In genomic region chr2:166375736-166376487, GRCh38 we compare ENCODE assay signal across 8 cellular contexts. TPM values are rescaled to one million over a fixed set of nuclear protein-coding genes. Genes with fewer than 3 reads are reported as not detected.
DNase-seq lines count a peak whose midpoint lies in the region; ATAC-seq and TF ChIP-seq lines count a peak whose summit lies in the region.

SCN9A (minus strand) TSS chr2:166375944; CDS start chr2:166311756, 64,188 bp downstream.

- H3K9ac ChIP-seq in smooth muscle cell (ENCODE audit: low read depth) = no peak within 1 kb of the TSS

- peak within 1 kb of the TSS; percentile 69 for H3K4me3 ChIP-seq in smooth muscle cell

- H3K79me2 ChIP-seq in smooth muscle cell (ENCODE audit: low read depth) = no peaks in the 10 kb centered on the region

- peaks cover 16% of the 10 kb centered on the region for H3K4me1 ChIP-seq in smooth muscle cell (ENCODE audit: low read depth)

- peaks cover 71% of the 10 kb centered on the region for H3K27me3 ChIP-seq in smooth muscle cell (ENCODE audit: low read depth)

- no peaks in the 10 kb centered on the region for H3K9me3 ChIP-seq in smooth muscle cell (replicated peaks; ENCODE audit: low read depth)

- no peak for TF ChIP-seq CTCF in smooth muscle cell (IDR thresholded peaks at IDR 0.05; ENCODE audit: borderline replicate concordance, insufficient read depth, poor library complexity, severe bottlenecking)

- no peaks in the 10 kb centered on the region for H4K20me1 ChIP-seq in smooth muscle cell (ENCODE audit: low read depth)

- ATAC-seq in GM21515 (IDR thresholded peaks at IDR 0.05; ENCODE audit: unreplicated experiment) (peak; percentile 61), HG03097 (IDR thresholded peaks at IDR 0.05; ENCODE audit: low FRiP score, unreplicated experiment) (no peak)

- peak within 1 kb of the TSS; percentile 92 for H2AFZ ChIP-seq in smooth muscle cell (ENCODE audit: low read depth)

- H3K4me2 ChIP-seq in smooth muscle cell = peak within 1 kb of the TSS; percentile 96

- no peaks in the 10 kb centered on the region for H3F3A ChIP-seq in smooth muscle cell (ENCODE audit: low read depth)

- no peaks in the 10 kb centered on the region for H3K36me3 ChIP-seq in smooth muscle cell (ENCODE audit: low read depth)

- WGBS in smooth muscle cell (ENCODE audit: low lambda C conversion rate) = 1% methylated on average over 29 of the region's 45 CpGs

- DNase-seq in COR-L47 (lab: John Stamatoyannopoulos, UW) (peak; percentile 96), LHCN-M2 (ENCODE audit: low read depth) (peak; percentile 64), SK-N-DZ (ENCODE audit: low spot score) (peak; percentile 95), cortex of kidney (lab: John Stamatoyannopoulos, UW) (peak; percentile 14), kidney glomerular epithelial cell (lab: John Stamatoyannopoulos, UW) (peak; percentile 53), smooth muscle cell (lab: John Stamatoyannopoulos, UW; ENCODE audit: unreplicated experiment) (peak; percentile 15)

- no peak within 1 kb of the TSS for H3K27ac ChIP-seq in smooth muscle cell (ENCODE audit: low read depth)

RNA-seq across cellular contexts. Expression of gene SCN9A, which starts in this region (rescaled TPM):
- total RNA-seq in LHCN-M2 (2014; rRNA removed) (0.45 and 1.1 TPM in 2 replicates), smooth muscle cell (0.31 and 0.49 TPM in 2 replicates)
- polyA plus RNA-seq in LHCN-M2 (2012) = 0.15 TPM
- polyA plus RNA-seq in SK-N-DZ (2014; cell fraction: cytosol; rRNA removed) = 3.7 and 4.7 TPM in 2 replicates
- polyA plus RNA-seq in SK-N-DZ (2014; cell fraction: nucleus; rRNA removed) = 3.8 and 4.7 TPM in 2 replicates
- 0.24 TPM in 1 of 2 replicates, not detected in the other for polyA plus RNA-seq in smooth muscle cell

Comparison
In these comparisons a context has a peak if more than half of its experiments do, and no peak if none do; other contexts are left out.
1. Peak in DNase-seq, H3K4me3 ChIP-seq and H3K4me2 ChIP-seq in smooth muscle cell; RNA of the gene not detected or under 1 TPM.
2. DNase-seq: peak in every context shown above with its lines; median percentile 96 in COR-L47; 95 in SK-N-DZ; 64 in LHCN-M2; 53 in kidney glomerular epithelial cell; 15 in smooth muscle cell; 14 in cortex of kidney.